In the genomic region with DNA sequence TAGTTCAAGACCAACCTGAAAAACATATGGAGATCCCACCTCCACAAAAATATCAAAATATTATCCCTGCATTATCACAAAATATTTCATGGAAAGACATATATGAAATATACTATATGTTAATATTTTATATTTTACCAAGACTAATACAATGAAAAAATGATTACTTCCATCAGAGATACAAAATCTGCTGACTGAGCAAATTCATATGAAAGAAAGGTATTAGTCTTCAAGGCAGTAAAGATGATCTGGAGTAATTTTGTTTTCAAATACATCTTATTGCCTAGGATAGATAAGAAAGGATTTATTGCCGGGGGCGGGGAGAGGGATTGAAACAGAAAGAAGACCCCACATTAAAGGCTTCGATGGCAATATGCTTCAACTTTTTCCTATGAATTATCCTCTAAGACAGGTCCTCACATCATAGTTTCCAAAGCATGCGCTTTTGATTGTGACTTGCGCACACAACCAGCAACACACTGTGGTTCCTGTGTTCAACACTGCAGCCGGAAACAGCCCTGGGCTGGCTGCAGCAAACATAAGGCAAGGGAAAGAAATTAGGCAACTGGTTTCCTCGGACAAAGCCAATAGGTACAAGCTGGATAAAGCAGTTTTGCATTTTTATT, we compare ENCODE assay signal across 12 cellular contexts.
DNase-seq lines count a peak whose midpoint lies in the region; ATAC-seq and TF ChIP-seq lines count a peak whose summit lies in the region.
"Had no signal": no experiment of that assay in that cellular context is flagged by ENCODE, and none has a peak within 500 bp of the region (broad histone marks: within the 10 kb centered on the region; RNA-seq: fewer than 3 reads in every experiment).

No MANE protein-coding gene starts in this region.

- H3K4me2 ChIP-seq in OCI-LY1 (ENCODE audit: low read length) = 0 out of 2 replicates have a peak overlapping the region, but pooled peaks have one; percentile 6

- no peaks in the 10 kb centered on the region for H3K27me3 Mint-ChIP-seq in activated CD8-positive, alpha-beta memory T cell treated with anti-CD3 and anti-CD28 coated beads, Interleukin-2, amount 10 ng/mL, durations not matched to agents 7 days and 5 days

- no peak overlapping the region for H3K9ac ChIP-seq in OCI-LY1 (ENCODE audit: low read length)

- peaks cover 29% of the 10 kb centered on the region for H3K4me1 ChIP-seq in OCI-LY1 (ENCODE audit: insufficient read depth, low read length, severe bottlenecking)

- H3K27ac ChIP-seq in OCI-LY1 (ENCODE audit: low read depth, low read length, poor library complexity, severe bottlenecking) (no peak overlapping the region), dorsolateral prefrontal cortex (peak overlapping the region in 54 of 59 donors; percentile 3 to 97 (median 70))
- H3K27ac ChIP-seq: lower lobe of right lung, stomach had no signal

- H3K4me3 Mint-ChIP-seq in activated CD8-positive, alpha-beta memory T cell treated with anti-CD3 and anti-CD28 coated beads, Interleukin-2, amount 10 ng/mL, durations not matched to agents 7 days and 5 days = no peak overlapping the region

- intact Hi-C loops in dorsolateral prefrontal cortex (cut with DNase I) = no loop called here

- H3K27me3 ChIP-seq in OCI-LY1 (ENCODE audit: insufficient read depth, low read length) (no peaks in the 10 kb centered on the region), dorsolateral prefrontal cortex (no peaks in the 10 kb centered on the region)
- H3K27me3 ChIP-seq: stomach had no signal

- H3K9me3 ChIP-seq in OCI-LY1 (ENCODE audit: low read length) = no peaks in the 10 kb centered on the region
- H3K9me3 ChIP-seq: lower lobe of right lung, stomach had no signal

- H3K36me3 ChIP-seq in OCI-LY1 (ENCODE audit: insufficient read depth, low read length) = no peaks in the 10 kb centered on the region
- H3K36me3 ChIP-seq: lower lobe of right lung, stomach had no signal

- H2AFZ ChIP-seq in OCI-LY1 (ENCODE audit: low read length) = no peak overlapping the region

- peak; percentile 92 for ATAC-seq in activated CD8-positive, alpha-beta memory T cell treated with anti-CD3 and anti-CD28 coated beads, Interleukin-2, amount 10 ng/mL, durations not matched to agents 7 days and 5 days
- ATAC-seq in GM18873 (IDR thresholded peaks at IDR 0.05; ENCODE audit: low FRiP score, unreplicated experiment) = no peak
- ATAC-seq: HCT116, lower lobe of right lung had no signal

- H3F3A ChIP-seq in OCI-LY1 (ENCODE audit: insufficient read depth, low read length) = no peaks in the 10 kb centered on the region

- peak overlapping the region; percentile 54 for H3K27ac Mint-ChIP-seq in activated CD8-positive, alpha-beta memory T cell treated with anti-CD3 and anti-CD28 coated beads, Interleukin-2, amount 10 ng/mL, durations not matched to agents 7 days and 5 days

- H3K4me1 Mint-ChIP-seq in activated CD8-positive, alpha-beta memory T cell treated with anti-CD3 and anti-CD28 coated beads, Interleukin-2, amount 10 ng/mL, durations not matched to agents 7 days and 5 days = peaks cover 25% of the 10 kb centered on the region

- H3K36me3 Mint-ChIP-seq in activated CD8-positive, alpha-beta memory T cell treated with anti-CD3 and anti-CD28 coated beads, Interleukin-2, amount 10 ng/mL, durations not matched to agents 7 days and 5 days = no peaks in the 10 kb centered on the region

- CTCF ChIA-PET in activated CD8-positive, alpha-beta memory T cell treated with anti-CD3 and anti-CD28 coated beads, Interleukin-2, amount 10 ng/mL, durations not matched to agents 7 days and 5 days (lab: Charles Lee) = no interaction called here

- H3K9me3 Mint-ChIP-seq in activated CD8-positive, alpha-beta memory T cell treated with anti-CD3 and anti-CD28 coated beads, Interleukin-2, amount 10 ng/mL, durations not matched to agents 7 days and 5 days (ENCODE audit: low read depth) = no peaks in the 10 kb centered on the region

- H3K9me2 ChIP-seq in OCI-LY1 (ENCODE audit: low read depth, low read length) = no peaks in the 10 kb centered on the region

- peaks cover 53% of the 10 kb centered on the region for H3K79me2 ChIP-seq in OCI-LY1 (ENCODE audit: insufficient read depth, low read length)

- peak; percentile 65 for DNase-seq in activated CD8-positive, alpha-beta memory T cell treated with anti-CD3 and anti-CD28 coated beads, Interleukin-2, amount 10 ng/mL, durations not matched to agents 7 days and 5 days
- no peak for DNase-seq in dorsolateral prefrontal cortex
- DNase-seq in stimulated activated CD4-positive, alpha-beta T cell treated with anti-CD3 and anti-CD28 coated beads, TNF-alpha, amount 100 ng/mL, for 4 hours (ENCODE audit: low read depth in 3 of 3) = peak in 2 of 3 experiments; percentile 31 to 34
- DNase-seq in NCI-H1105 (lab: John Stamatoyannopoulos, UW) = no peak
- no peak for DNase-seq in occipital lobe (lab: John Stamatoyannopoulos, UW)
- no peak for DNase-seq in RPMI8226
- DNase-seq: lower lobe of right lung, NCI-H69, stomach had no signal

- TF ChIP-seq CTCF in OCI-LY1 (IDR thresholded peaks at IDR 0.05; ENCODE audit: low read length) (no peak), dorsolateral prefrontal cortex (IDR thresholded peaks at IDR 0.05 in 54 of 56, conservative IDR thresholded peaks at IDR 0.05 in 2 of 56; ENCODE audit: low read depth in 1 of 56, partially characterized antibody in 56 of 56) (no peak)

- H4K20me1 ChIP-seq in OCI-LY1 (ENCODE audit: insufficient read depth, low read length) = no peaks in the 10 kb centered on the region

- no peak overlapping the region for H3K4me3 ChIP-seq in OCI-LY1 (ENCODE audit: low read depth, low read length, poor library complexity, severe bottlenecking)
- peak overlapping the region in 8 of 59 donors; percentile 2 to 28 (median 8) for H3K4me3 ChIP-seq in dorsolateral prefrontal cortex
- H3K4me3 ChIP-seq: lower lobe of right lung, stomach had no signal

Comparison
In these comparisons a context has a peak if more than half of its experiments do, and no peak if none do; other contexts are left out.
1. DNase-seq: peak in activated CD8-positive, alpha-beta memory T cell treated with anti-CD3 and anti-CD28 coated beads, Interleukin-2, amount 10 ng/mL, durations not matched to agents 7 days and 5 days (single experiment) and stimulated activated CD4-positive, alpha-beta T cell treated with anti-CD3 and anti-CD28 coated beads, TNF-alpha, amount 100 ng/mL, for 4 hours (2 of 3); none in dorsolateral prefrontal cortex (0 of 10), NCI-H1105 (single experiment), occipital lobe (single experiment) and RPMI8226 (single experiment).